Comparison of ENCODE assay signal across 7 cellular contexts in the genomic region with DNA sequence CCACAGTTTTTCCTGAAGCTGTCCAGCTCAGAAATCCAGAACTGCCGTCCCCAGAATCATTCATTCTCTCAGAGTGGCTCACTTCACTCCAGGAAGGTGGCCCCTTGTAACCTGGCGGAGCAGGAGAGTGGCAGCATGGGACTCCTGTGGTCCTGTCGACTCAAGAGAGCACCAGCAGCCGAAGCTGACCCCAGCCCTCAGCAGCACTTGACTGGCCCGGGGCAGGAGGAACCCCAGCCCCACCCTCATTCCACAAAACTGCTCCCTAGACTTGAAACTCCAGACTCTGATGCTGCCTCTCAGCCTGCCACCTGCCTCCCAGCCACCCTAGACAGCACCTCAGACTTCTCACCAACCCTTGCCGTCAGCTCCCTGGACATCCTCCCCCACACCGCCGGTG.
A peak's percentile ranks its signal among the peaks of the same experiment; 100 is the strongest.
DNase-seq lines count a peak whose midpoint lies in the region; ATAC-seq and TF ChIP-seq lines count a peak whose summit lies in the region.
"Not testable (repeated sequence)": the region's sequence is repeated elsewhere in the genome, so short reads cannot be mapped to it uniquely, and the experiment has no call there.

No MANE protein-coding gene starts in this region.

- not testable (repeated sequence) for H3K9me3 ChIP-seq in body of pancreas; endodermal cell (ENCODE audit: control insufficient read depth, low read length); right lobe of liver; lower lobe of right lung; sigmoid colon

- H3K36me3 Mint-ChIP-seq in endodermal cell (ENCODE audit: low read depth), result not testable (repeated sequence)

- not testable (repeated sequence) for TF ChIP-seq CTCF in body of pancreas (IDR thresholded peaks at IDR 0.05); coronary artery (IDR thresholded peaks at IDR 0.05); endodermal cell (conservative IDR thresholded peaks at IDR 0.05); right lobe of liver (IDR thresholded peaks at IDR 0.05); lower lobe of right lung (IDR thresholded peaks at IDR 0.05); sigmoid colon (IDR thresholded peaks at IDR 0.05)

- not testable (repeated sequence) for H3K27me3 ChIP-seq in body of pancreas; endodermal cell (ENCODE audit: control insufficient read depth, insufficient read depth, low read length, poor library complexity, severe bottlenecking); right lobe of liver; lower lobe of right lung (ENCODE audit: low read depth); sigmoid colon

- ATAC-seq in body of pancreas (peak; percentile 15), right lobe of liver (peak in 1 of 4 donors; percentile 14)
- ATAC-seq in lower lobe of right lung, result not testable (repeated sequence)

- WGBS in body of pancreas, 2 donors, result no CpG with 5 or more reads among the region's 8 CpGs
- 91% methylated on average over 4 of the region's 8 CpGs; no CpG with 5 or more reads in 1 of the 2 experiments for WGBS in endodermal cell (ENCODE audit: insufficient coverage in 1 of 2, insufficient read length in 1 of 2), 2 experiments
- WGBS in right lobe of liver (ENCODE audit: insufficient coverage, low coverage, low lambda C conversion rate, missing lambda C conversion rate), result 100% methylated on average over 1 of the region's 8 CpGs
- WGBS in sigmoid colon, 2 donors, result 96 to 97% methylated on average over 5 to 6 of the region's 8 CpGs

- H3K4me1 ChIP-seq in body of pancreas; endodermal cell (ENCODE audit: control insufficient read depth, insufficient read depth, low read length); right lobe of liver; lower lobe of right lung; sigmoid colon: not testable (repeated sequence)

- not testable (repeated sequence) for H3K27me3 Mint-ChIP-seq in endodermal cell (ENCODE audit: insufficient read depth)

- not testable (repeated sequence) for H3K27ac Mint-ChIP-seq in endodermal cell

- DNase-seq in body of pancreas, result not testable (repeated sequence)
- peak; percentile 47 for DNase-seq in coronary artery (ENCODE audit: low spot score)
- peak; percentile 24 for DNase-seq in endodermal cell
- DNase-seq in right lobe of liver, result peak in 2 of 3 donors; percentile 12 to 42
- DNase-seq in lower lobe of right lung, result peak; percentile 14
- DNase-seq in posterior vena cava (ENCODE audit: low spot score), result peak; percentile 77
- DNase-seq in sigmoid colon, result peak; percentile 60

- not testable (repeated sequence) for H3K36me3 ChIP-seq in body of pancreas (replicated peaks in 1 of 2; ENCODE audit: insufficient read depth in 1 of 2, low read depth in 2 of 2); endodermal cell (ENCODE audit: control insufficient read depth, insufficient read depth, low read length); right lobe of liver; lower lobe of right lung; sigmoid colon

- not testable (repeated sequence) for H3K9me3 Mint-ChIP-seq in endodermal cell

- H3K4me3 ChIP-seq in body of pancreas; coronary artery; endodermal cell (ENCODE audit: low read length); right lobe of liver; lower lobe of right lung; sigmoid colon: not testable (repeated sequence)

- intact Hi-C loops in body of pancreas (cut with DNase I); right lobe of liver (cut with DNase I); lower lobe of right lung (cut with DNase I); posterior vena cava (cut with DNase I); sigmoid colon (cut with DNase I): not testable (repeated sequence)

- not testable (repeated sequence) for H3K9ac ChIP-seq in endodermal cell (ENCODE audit: extremely low read depth, low read length, poor library complexity, severe bottlenecking)

- not testable (repeated sequence) for H3K4me3 Mint-ChIP-seq in endodermal cell

- not testable (repeated sequence) for H3K4me1 Mint-ChIP-seq in endodermal cell

- TF ChIP-seq POLR2A in body of pancreas (IDR thresholded peaks at IDR 0.05); right lobe of liver (IDR thresholded peaks at IDR 0.05); sigmoid colon (IDR thresholded peaks at IDR 0.05): not testable (repeated sequence)

- not testable (repeated sequence) for TF ChIP-seq EP300 in sigmoid colon (IDR thresholded peaks at IDR 0.05)

- not testable (repeated sequence) for H3K27ac ChIP-seq in body of pancreas; coronary artery; endodermal cell (ENCODE audit: low read depth, low read length); right lobe of liver; lower lobe of right lung; sigmoid colon
